In genomic region chr22:29301716-29302401, GRCh38 we compare ENCODE assay signal across 9 cellular contexts. TPM values are rescaled to one million over a fixed set of nuclear protein-coding genes. Genes with fewer than 3 reads are reported as not detected.
DNase-seq lines count a peak whose midpoint lies in the region; ATAC-seq and TF ChIP-seq lines count a peak whose summit lies in the region.
"Had no signal": no experiment of that assay in that cellular context is flagged by ENCODE, and none has a peak within 500 bp of the region (broad histone marks: within the 10 kb centered on the region; RNA-seq: fewer than 3 reads in every experiment).

No MANE protein-coding gene starts in this region.

- BruUV-seq in Calu3 (replicated peaks; lab: Mats Ljungman, UMichigan) = no TSS peak

- peaks cover 84% of the 10 kb centered on the region for H3K36me3 Mint-ChIP-seq in Calu3 (ENCODE audit: insufficient read depth, unreplicated experiment)
- H3K36me3 Mint-ChIP-seq in effector memory CD8-positive, alpha-beta T cell (ENCODE audit: insufficient read depth) = peaks cover 60% of the 10 kb centered on the region

- H3K27ac ChIP-seq in HUES48 (ENCODE audit: low read depth, low read length) = peak overlapping the region; percentile 43

- no peak overlapping the region for H3K4me3 Mint-ChIP-seq in Calu3 (ENCODE audit: low read depth, unreplicated experiment)
- H3K4me3 Mint-ChIP-seq in effector memory CD8-positive, alpha-beta T cell = no peak overlapping the region
- H3K4me3 Mint-ChIP-seq: central memory CD8-positive, alpha-beta T cell; stimulated activated naive CD8-positive, alpha-beta T cell treated with anti-CD3 and anti-CD28 coated beads, Interleukin-15, amount 100 ng/mL, for 72 hours; T-helper 1 cell treated with Interleukin-12 subunit alpha and Interleukin-12 subunit beta and Interleukin-4 antibody, amounts not matched to agents 30 μg/mL and 1 μg/mL, for 36 hours had no signal

- no peaks in the 10 kb centered on the region for H3K9me3 Mint-ChIP-seq in Calu3 (ENCODE audit: low read depth, unreplicated experiment)
- no peaks in the 10 kb centered on the region for H3K9me3 Mint-ChIP-seq in effector memory CD8-positive, alpha-beta T cell
- H3K9me3 Mint-ChIP-seq: central memory CD8-positive, alpha-beta T cell; stimulated activated naive CD8-positive, alpha-beta T cell treated with anti-CD3 and anti-CD28 coated beads, Interleukin-15, amount 100 ng/mL, for 72 hours; T-helper 1 cell treated with Interleukin-12 subunit alpha and Interleukin-12 subunit beta and Interleukin-4 antibody, amounts not matched to agents 30 μg/mL and 1 μg/mL, for 36 hours had no signal

- CTCF ChIA-PET in Calu3 (lab: Charles Lee) = no interaction called here

- peaks cover 42% of the 10 kb centered on the region for H3K36me3 ChIP-seq in HUES48 (ENCODE audit: control insufficient read depth, insufficient read depth, low read length)

- H3K27me3 ChIP-seq in HUES48 (ENCODE audit: control insufficient read depth, insufficient read depth, low read length) = no peaks in the 10 kb centered on the region

- peak overlapping the region; percentile 46 for H3K27ac Mint-ChIP-seq in Calu3 (ENCODE audit: unreplicated experiment)
- H3K27ac Mint-ChIP-seq in effector memory CD8-positive, alpha-beta T cell = peak overlapping the region; percentile 21 to 80
- H3K27ac Mint-ChIP-seq: T-helper 1 cell treated with Interleukin-12 subunit alpha and Interleukin-12 subunit beta and Interleukin-4 antibody, amounts not matched to agents 30 μg/mL and 1 μg/mL, for 36 hours had no signal

- no peaks in the 10 kb centered on the region for H3K4me1 Mint-ChIP-seq in Calu3 (ENCODE audit: low read depth, unreplicated experiment)
- H3K4me1 Mint-ChIP-seq in effector memory CD8-positive, alpha-beta T cell (ENCODE audit: low read depth in 2 of 2) = peaks cover 14 to 19% of the 10 kb centered on the region in 2 donors

- H3K9me3 ChIP-seq in HUES48 (ENCODE audit: control insufficient read depth, insufficient read depth, low read length) = no peaks in the 10 kb centered on the region

- H3K27me3 Mint-ChIP-seq in Calu3 (ENCODE audit: unreplicated experiment) = no peaks in the 10 kb centered on the region
- H3K27me3 Mint-ChIP-seq in effector memory CD8-positive, alpha-beta T cell = peaks cover 19 to 21% of the 10 kb centered on the region in 2 donors

- no peaks in the 10 kb centered on the region; the same call in 1 of the 2 replicates for H3K4me1 ChIP-seq in HUES48 (ENCODE audit: control insufficient read depth, insufficient read depth, low read length)

- TF ChIP-seq CTCF in Calu3 (IDR thresholded peaks at IDR 0.05; ENCODE audit: unreplicated experiment) = no peak

- ATAC-seq in effector memory CD8-positive, alpha-beta T cell (replicated peaks) = no peak
- ATAC-seq in HG03045 (IDR thresholded peaks at IDR 0.05; ENCODE audit: unreplicated experiment) = no peak

- intact Hi-C loops in Calu3 (cut with micrococcal nuclease; ENCODE audit: unreplicated experiment) = no loop called here

- no peak for DNase-seq in Calu3
- DNase-seq in effector memory CD8-positive, alpha-beta T cell = no peak
- no peak for DNase-seq in globus pallidus (ENCODE audit: low spot score)
- no peak for DNase-seq in GOT3 (lab: John Stamatoyannopoulos, UW)
- DNase-seq: stimulated activated naive CD8-positive, alpha-beta T cell treated with anti-CD3 and anti-CD28 coated beads, Interleukin-15, amount 100 ng/mL, for 72 hours had no signal

- H3K4me3 ChIP-seq in HUES48 (ENCODE audit: low read depth, low read length) = no peak overlapping the region

- H3K9ac ChIP-seq in HUES48 (ENCODE audit: low read depth, low read length) = no peak overlapping the region

RNA-seq across cellular contexts. Expression of gene GAS2L1, which starts 4.6 kb away (rescaled TPM):
- total RNA-seq in Calu3 (2022) = 16.6 and 16.9 TPM in 2 replicates

RNA-seq across cellular contexts. Expression of gene RASL10A, which starts 13.6 kb away (rescaled TPM):
- 1.6 and 2.2 TPM in 2 replicates for total RNA-seq in Calu3 (2022)

RNA-seq across cellular contexts. Expression of gene EWSR1, which starts 33.8 kb away (rescaled TPM):
- total RNA-seq in Calu3 (2022) = 368 and 374 TPM in 2 replicates

RNA-seq across cellular contexts. Expression of gene RHBDD3, which starts 34.1 kb away (rescaled TPM):
- 51.5 and 51.7 TPM in 2 replicates for total RNA-seq in Calu3 (2022)
